Comparison of ENCODE assay signal across 8 cellular contexts in genomic region chr3:147361671-147362420, GRCh38. TPM values are rescaled to one million over a fixed set of nuclear protein-coding genes. Genes with fewer than 3 reads are reported as not detected.
DNase-seq lines count a peak whose midpoint lies in the region; ATAC-seq and FAIRE-seq lines count a peak whose summit lies in the region.

No MANE protein-coding gene starts in this region.

- DNase-seq in NCI-H82 (lab: John Stamatoyannopoulos, UW) (peak; percentile 80), NCI-H82 treated with DMSO at 0.1 percent for 48 hours (lab: John Stamatoyannopoulos, UW; ENCODE audit: unreplicated experiment) (no peak), Karpas-422 (peak; percentile 85), UCSD-AML1 (lab: John Stamatoyannopoulos, UW; ENCODE audit: unreplicated experiment) (peak; percentile 56), activated gamma-delta T cell (lab: John Stamatoyannopoulos, UW) (no peak), GM19239 (ENCODE audit: insufficient read length, low spot score) (no peak)

- no peaks in the 10 kb centered on the region for H3K9me2 ChIP-seq in Karpas-422 (replicated peaks; ENCODE audit: insufficient read depth, low read length)

- H3K9me3 ChIP-seq in Karpas-422 (ENCODE audit: low read length) (no peaks in the 10 kb centered on the region), iPS-18a (ENCODE audit: control insufficient read depth, low read depth, low read length) (no peaks in the 10 kb centered on the region)

- peak; percentile 71 for ATAC-seq in GM21528 (IDR thresholded peaks at IDR 0.05; ENCODE audit: low FRiP score, unreplicated experiment)

- no peaks in the 10 kb centered on the region for H3K36me3 ChIP-seq in Karpas-422 (ENCODE audit: insufficient read depth, low read length)
- H3K36me3 ChIP-seq in iPS-18a (ENCODE audit: control insufficient read depth, low read depth, low read length) = no peaks in the 10 kb centered on the region

- H3K79me2 ChIP-seq in Karpas-422 (ENCODE audit: low read length) = no peaks in the 10 kb centered on the region

- no peak overlapping the region for H3K9ac ChIP-seq in Karpas-422 (ENCODE audit: low read length)
- H3K9ac ChIP-seq in iPS-18a (ENCODE audit: low read length) = no peak overlapping the region

- H3K4me2 ChIP-seq in Karpas-422 (ENCODE audit: low read depth, low read length, poor library complexity, severe bottlenecking) = no peak overlapping the region

- no peaks in the 10 kb centered on the region for H4K20me1 ChIP-seq in Karpas-422 (ENCODE audit: insufficient read depth, low read depth, low read length)

- H2AFZ ChIP-seq in Karpas-422 (ENCODE audit: low read length) = no peak overlapping the region

- no peak for FAIRE-seq in GM19239 (lab: Jason Lieb, UNC)

- no peaks in the 10 kb centered on the region for H3K4me1 ChIP-seq in Karpas-422 (ENCODE audit: low read length)
- H3K4me1 ChIP-seq in iPS-18a (ENCODE audit: control insufficient read depth, low read depth, low read length) = peaks cover 28% of the 10 kb centered on the region

- H3K27me3 ChIP-seq in Karpas-422 (ENCODE audit: low read length) (no peaks in the 10 kb centered on the region), iPS-18a (ENCODE audit: control insufficient read depth, insufficient read depth, low read length) (peaks cover 99% of the 10 kb centered on the region)

- H3K27ac ChIP-seq in Karpas-422 (ENCODE audit: low read length) (no peak overlapping the region), iPS-18a (ENCODE audit: low read length) (no peak overlapping the region)

- H3K4me3 ChIP-seq in Karpas-422 (ENCODE audit: low read length) = no peak overlapping the region
- peak overlapping the region; percentile 8 for H3K4me3 ChIP-seq in iPS-18a (ENCODE audit: low read length)

RNA-seq across cellular contexts. Expression of gene ZIC4, which starts 44.5 kb away (rescaled TPM):
- total RNA-seq in Karpas-422 (2014; rRNA removed; shearing (Covaris generic); ENCODE audit: low replicate concordance) = not detected in 2 replicates

RNA-seq across cellular contexts. Expression of gene ZIC1, which starts 47.3 kb away (rescaled TPM):
- total RNA-seq in Karpas-422 (2014; rRNA removed; shearing (Covaris generic); ENCODE audit: low replicate concordance) = not detected in 2 replicates

Comparison
In these comparisons a context has a peak if more than half of its experiments do, and no peak if none do; other contexts are left out.
1. DNase-seq: peak in NCI-H82 (single experiment), Karpas-422 (single experiment) and UCSD-AML1 (single experiment); none in NCI-H82 treated with DMSO at 0.1 percent for 48 hours (single experiment), activated gamma-delta T cell (single experiment) and GM19239 (single experiment).